8 cellular contexts compared by ENCODE assay signal in the genomic region with DNA sequence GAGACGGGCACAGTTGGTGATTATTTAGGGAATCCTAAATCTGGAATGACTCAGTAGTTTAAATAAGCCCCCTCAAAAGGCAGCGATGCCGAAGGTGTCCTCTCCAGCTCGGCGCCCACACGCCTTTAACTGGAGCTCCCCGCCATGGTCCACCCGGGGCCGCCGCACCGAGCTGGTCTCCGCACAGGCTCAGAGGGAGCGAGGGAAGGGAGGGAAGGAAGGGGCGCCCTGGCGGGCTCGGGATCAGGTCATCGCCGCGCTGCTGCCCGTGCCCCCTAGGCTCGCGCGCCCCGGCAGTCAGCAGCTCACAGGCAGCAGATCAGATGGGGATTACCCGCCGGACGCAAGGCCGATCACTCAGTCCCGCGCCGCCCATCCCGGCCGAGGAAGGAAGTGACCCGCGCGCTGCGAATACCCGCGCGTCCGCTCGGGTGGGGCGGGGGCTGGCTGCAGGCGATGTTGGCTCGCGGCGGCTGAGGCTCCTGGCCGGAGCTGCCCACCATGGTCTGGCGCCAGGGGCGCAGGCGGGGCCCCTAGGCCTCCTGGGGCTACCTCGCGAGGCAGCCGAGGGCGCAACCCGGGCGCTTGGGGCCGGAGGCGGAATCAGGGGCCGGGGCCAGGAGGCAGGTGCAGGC.
A peak's percentile ranks its signal among the peaks of the same experiment; 100 is the strongest.
DNase-seq lines count a peak whose midpoint lies in the region; ATAC-seq and TF ChIP-seq lines count a peak whose summit lies in the region.

No MANE protein-coding gene starts in this region.

- no peaks in the 10 kb centered on the region for H3K79me2 ChIP-seq in ACC112 (ENCODE audit: control insufficient read depth, insufficient read depth, low read length, unreplicated experiment)
- H3K79me2 ChIP-seq in neural progenitor cell (ENCODE audit: low read depth) = no peaks in the 10 kb centered on the region

- peak; percentile 49 for DNase-seq in NCI-H2171 treated with DMSO at 0.1 percent for 48 hours (lab: John Stamatoyannopoulos, UW)
- peak; percentile 83 for DNase-seq in neural progenitor cell (ENCODE audit: low spot score)
- no peak for DNase-seq in SK-N-DZ (ENCODE audit: low spot score)
- DNase-seq in HT-29 (ENCODE audit: low spot score) = no peak

- H2AFZ ChIP-seq in ACC112 (ENCODE audit: low read length, unreplicated experiment) (peak overlapping the region; percentile 65), neural progenitor cell (replicated peaks) (peak overlapping the region; percentile 97)

- peaks cover 14% of the 10 kb centered on the region for H3K27me3 Mint-ChIP-seq in neural progenitor cell (ENCODE audit: insufficient read depth, low read depth)

- peaks cover 17% of the 10 kb centered on the region for H3F3A ChIP-seq in neural progenitor cell (ENCODE audit: low read depth)

- peak overlapping the region; percentile 99 for H3K4me3 Mint-ChIP-seq in neural progenitor cell

- H3K9me3 Mint-ChIP-seq in neural progenitor cell = no peaks in the 10 kb centered on the region

- ATAC-seq in GM19397 (IDR thresholded peaks at IDR 0.05; ENCODE audit: unreplicated experiment) (peak; percentile 47), esophagus mucosa (peak; percentile 40), HG02852 (IDR thresholded peaks at IDR 0.05; ENCODE audit: unreplicated experiment) (no peak)

- H3K4me1 ChIP-seq in ACC112 (ENCODE audit: control insufficient read depth, insufficient read depth, low read length, unreplicated experiment) = no peaks in the 10 kb centered on the region
- H3K4me1 ChIP-seq in neural progenitor cell = peaks cover 9% of the 10 kb centered on the region

- H4K20me1 ChIP-seq in neural progenitor cell (ENCODE audit: low read depth) = peaks cover 6% of the 10 kb centered on the region

- H3K9ac ChIP-seq in neural progenitor cell = no peak overlapping the region

- peaks cover 44% of the 10 kb centered on the region for H3K4me1 Mint-ChIP-seq in neural progenitor cell

- peak overlapping the region; percentile 87 for H3K4me2 ChIP-seq in neural progenitor cell

- H3K27ac ChIP-seq in ACC112 (ENCODE audit: low read depth, low read length) (no peak overlapping the region), neural progenitor cell (no peak overlapping the region)

- H3K36me3 ChIP-seq in ACC112 (ENCODE audit: insufficient read depth, low read length) (no peaks in the 10 kb centered on the region), neural progenitor cell (no peaks in the 10 kb centered on the region)

- peak overlapping the region; percentile 72 for H3K27ac Mint-ChIP-seq in neural progenitor cell

- H3K4me3 ChIP-seq in ACC112 (ENCODE audit: low read depth, low read length) = peak overlapping the region; percentile 73
- H3K4me3 ChIP-seq in neural progenitor cell = peak overlapping the region; percentile 52

- H3K9me3 ChIP-seq in neural progenitor cell (ENCODE audit: low read depth) = no peaks in the 10 kb centered on the region

- H3K36me3 Mint-ChIP-seq in neural progenitor cell = peaks cover 19% of the 10 kb centered on the region

- peaks cover 72% of the 10 kb centered on the region for H3K27me3 ChIP-seq in ACC112 (ENCODE audit: insufficient read depth, low read length)
- H3K27me3 ChIP-seq in neural progenitor cell = peaks cover 69% of the 10 kb centered on the region

- no peak for TF ChIP-seq CTCF in neural progenitor cell (IDR thresholded peaks at IDR 0.05)

Comparison
In these comparisons a context has a peak if more than half of its experiments do, and no peak if none do; other contexts are left out.
1. DNase-seq: peak in NCI-H2171 treated with DMSO at 0.1 percent for 48 hours (single experiment) and neural progenitor cell (single experiment); none in SK-N-DZ (single experiment) and HT-29 (single experiment).